ENCODE assay signal across 10 cellular contexts in the genomic region with DNA sequence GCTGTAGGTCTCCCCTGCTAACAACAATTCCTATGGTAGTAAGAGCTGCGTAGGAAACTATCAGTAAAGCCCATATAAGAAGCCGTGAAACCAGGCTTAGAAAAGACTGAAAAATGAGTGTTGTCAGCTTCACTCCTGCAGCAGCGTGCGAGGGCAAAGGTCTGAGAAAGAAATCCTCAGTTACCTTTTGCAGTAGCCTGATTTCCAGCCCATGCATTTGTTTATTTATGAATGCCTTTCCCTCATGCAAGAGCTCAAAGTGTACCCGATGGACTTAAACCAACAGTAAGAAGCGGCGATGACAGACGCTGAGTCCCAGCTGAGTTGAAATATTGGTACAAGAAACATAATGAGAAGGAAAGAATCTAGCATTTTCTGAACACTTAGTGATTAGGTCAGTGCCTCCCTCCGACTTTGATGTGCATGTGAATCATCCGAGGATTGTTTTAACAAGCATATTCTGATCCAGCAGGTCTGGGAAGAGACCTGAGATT. TPM values are rescaled to one million over a fixed set of nuclear protein-coding genes. Genes with fewer than 3 reads are reported as not detected.
DNase-seq lines count a peak whose midpoint lies in the region; ATAC-seq and TF ChIP-seq lines count a peak whose summit lies in the region.
"Had no signal": no experiment of that assay in that cellular context is flagged by ENCODE, and none has a peak within 500 bp of the region (broad histone marks: within the 10 kb centered on the region; RNA-seq: fewer than 3 reads in every experiment).

No MANE protein-coding gene starts in this region.

- H2AFZ ChIP-seq in GM23248 (peak overlapping the region; percentile 53), PC-9 (peak overlapping the region; percentile 30; the same call in 1 of the 2 replicates)

- CTCF ChIA-PET in PC-9 (lab: Charles Lee): interaction anchor here (1.3 kb wide), 1 partner anchor 16 kb away, joined by 3 read pairs; no protein-coding TSS in a partner anchor

- no peaks in the 10 kb centered on the region for H3K79me2 ChIP-seq in GM23248 (ENCODE audit: insufficient read depth)
- H3K79me2 ChIP-seq in PC-9 (ENCODE audit: low read depth): no peaks in the 10 kb centered on the region

- no peaks in the 10 kb centered on the region for H3K36me3 ChIP-seq in GM23248 (ENCODE audit: low read depth)
- H3K36me3 ChIP-seq in PC-9 (ENCODE audit: low read depth): no peaks in the 10 kb centered on the region

- TF ChIP-seq CTCF in PC-9 (conservative IDR thresholded peaks at IDR 0.05) (no peak), fibroblast of mammary gland (conservative IDR thresholded peaks at IDR 0.05; ENCODE audit: control insufficient read depth, insufficient read depth, low read depth, low read length) (no peak)

- H3K4me2 ChIP-seq in GM23248 (ENCODE audit: unreplicated experiment): peak overlapping the region; percentile 76
- H3K4me2 ChIP-seq in PC-9: peak overlapping the region; percentile 59

- H3F3A ChIP-seq in GM23248 (ENCODE audit: insufficient read depth) (peaks cover 17% of the 10 kb centered on the region; the same call in 1 of the 2 replicates), PC-9 (ENCODE audit: insufficient read depth, low read depth) (peaks cover 38% of the 10 kb centered on the region)

- in situ Hi-C loops in GM23248 (cut with MboI): no loop called here

- H3K9me2 ChIP-seq in GM23248 (ENCODE audit: insufficient read depth) (no peaks in the 10 kb centered on the region), PC-9 (ENCODE audit: insufficient read depth) (no peaks in the 10 kb centered on the region)

- intact Hi-C loops in PC-9 (cut with micrococcal nuclease; ENCODE audit: unreplicated experiment): no loop called here

- WGBS in GM23248 (ENCODE audit: low coverage in 1 of 2, low lambda C conversion rate in 2 of 2, missing lambda C conversion rate in 2 of 2), 2 experiments: 19 to 22% methylated on average over 10 of the region's 10 CpGs

- H3K27ac ChIP-seq in GM23248 (no peak overlapping the region), PC-9 (peak overlapping the region; percentile 58)

- peaks cover 30% of the 10 kb centered on the region for H3K4me1 ChIP-seq in GM23248 (ENCODE audit: insufficient read depth)
- peaks cover 87% of the 10 kb centered on the region for H3K4me1 ChIP-seq in PC-9 (replicated peaks; ENCODE audit: insufficient read depth)

- peak; percentile 66 for DNase-seq in GM23248
- peak in 1 of 2 experiments; percentile 88 for DNase-seq in PC-9
- DNase-seq in fibroblast of mammary gland (ENCODE audit: low read depth): peak; percentile 64
- peak; percentile 71 for DNase-seq in renal cortical epithelial cell (ENCODE audit: low read depth)
- no peak for DNase-seq in activated CD4-positive, alpha-beta T cell treated with anti-CD3 and anti-CD28 coated beads, Interleukin-2, amount 50 U/mL, for 1 hour
- no peak for DNase-seq in stimulated activated CD4-positive, alpha-beta T cell treated with anti-CD3 and anti-CD28 coated beads, Interleukin-4, amount 100 ng/mL, for 1 hour
- no peak for DNase-seq in NCI-H446 (lab: John Stamatoyannopoulos, UW)
- DNase-seq: activated naive CD4-positive, alpha-beta T cell treated with Interleukin-2 at 50 U/mL for 16 hours; NCI-H524 had no signal

- no peak overlapping the region for H3K9ac ChIP-seq in GM23248

- POLR2A ChIA-PET in PC-9 (lab: Charles Lee; ENCODE audit: unreplicated experiment): no interaction called here

- H4K20me1 ChIP-seq in GM23248 (ENCODE audit: insufficient read depth): no peaks in the 10 kb centered on the region
- H4K20me1 ChIP-seq in PC-9 (ENCODE audit: insufficient read depth): no peaks in the 10 kb centered on the region

- no peak for ATAC-seq in HG03108 (IDR thresholded peaks at IDR 0.05; ENCODE audit: unreplicated experiment)

- no peaks in the 10 kb centered on the region for H3K9me3 ChIP-seq in GM23248 (ENCODE audit: low read depth)
- no peaks in the 10 kb centered on the region for H3K9me3 ChIP-seq in PC-9 (ENCODE audit: insufficient read depth, low read depth)

- H3K4me3 ChIP-seq in GM23248 (peak overlapping the region; percentile 46), PC-9 (peak overlapping the region; percentile 15; the same call in 1 of the 2 replicates), fibroblast of mammary gland (ENCODE audit: control insufficient read depth, low read depth, low read length) (no peak overlapping the region)

- BruUV-seq in PC-9 (replicated peaks; lab: Mats Ljungman, UMichigan): no TSS peak

- H3K27me3 ChIP-seq in GM23248 (replicated peaks; ENCODE audit: insufficient read depth) (no peaks in the 10 kb centered on the region), PC-9 (ENCODE audit: insufficient read depth, low read depth) (no peaks in the 10 kb centered on the region)

RNA-seq across cellular contexts. Expression of a gene that starts 15.0 kb away (rescaled TPM):
- total RNA-seq in GM23248 (2014; rRNA removed; shearing (Covaris generic)): 21.8 and 23.9 TPM in 2 replicates
- 20.7 and 27.0 TPM in 2 replicates for polyA plus RNA-seq in GM23248 (2016; fragmentation: Nextera tagmentation; extraction: Ambion mirVana)
- total RNA-seq in PC-9 (2021) (11.9 and 17.6 TPM in 2 replicates), renal cortical epithelial cell (16.5 and 41.1 TPM in 2 replicates)

RNA-seq across cellular contexts. Expression of a gene that starts 29.8 kb away (rescaled TPM):
- 26.3 and 27.2 TPM in 2 replicates for total RNA-seq in GM23248 (2014; rRNA removed; shearing (Covaris generic))
- polyA plus RNA-seq in GM23248 (2016; fragmentation: Nextera tagmentation; extraction: Ambion mirVana): 9.5 and 11.2 TPM in 2 replicates
- total RNA-seq in PC-9 (2021) (72.0 and 80.9 TPM in 2 replicates), renal cortical epithelial cell (33.5 and 38.4 TPM in 2 replicates)

Comparison
In these comparisons a context has a peak if more than half of its experiments do, and no peak if none do; other contexts are left out.
1. DNase-seq: peak in GM23248 (single experiment), fibroblast of mammary gland (single experiment) and renal cortical epithelial cell (single experiment); none in activated CD4-positive, alpha-beta T cell treated with anti-CD3 and anti-CD28 coated beads, Interleukin-2, amount 50 U/mL, for 1 hour (single experiment), stimulated activated CD4-positive, alpha-beta T cell treated with anti-CD3 and anti-CD28 coated beads, Interleukin-4, amount 100 ng/mL, for 1 hour (single experiment) and NCI-H446 (0 of 2).